In the genomic region with DNA sequence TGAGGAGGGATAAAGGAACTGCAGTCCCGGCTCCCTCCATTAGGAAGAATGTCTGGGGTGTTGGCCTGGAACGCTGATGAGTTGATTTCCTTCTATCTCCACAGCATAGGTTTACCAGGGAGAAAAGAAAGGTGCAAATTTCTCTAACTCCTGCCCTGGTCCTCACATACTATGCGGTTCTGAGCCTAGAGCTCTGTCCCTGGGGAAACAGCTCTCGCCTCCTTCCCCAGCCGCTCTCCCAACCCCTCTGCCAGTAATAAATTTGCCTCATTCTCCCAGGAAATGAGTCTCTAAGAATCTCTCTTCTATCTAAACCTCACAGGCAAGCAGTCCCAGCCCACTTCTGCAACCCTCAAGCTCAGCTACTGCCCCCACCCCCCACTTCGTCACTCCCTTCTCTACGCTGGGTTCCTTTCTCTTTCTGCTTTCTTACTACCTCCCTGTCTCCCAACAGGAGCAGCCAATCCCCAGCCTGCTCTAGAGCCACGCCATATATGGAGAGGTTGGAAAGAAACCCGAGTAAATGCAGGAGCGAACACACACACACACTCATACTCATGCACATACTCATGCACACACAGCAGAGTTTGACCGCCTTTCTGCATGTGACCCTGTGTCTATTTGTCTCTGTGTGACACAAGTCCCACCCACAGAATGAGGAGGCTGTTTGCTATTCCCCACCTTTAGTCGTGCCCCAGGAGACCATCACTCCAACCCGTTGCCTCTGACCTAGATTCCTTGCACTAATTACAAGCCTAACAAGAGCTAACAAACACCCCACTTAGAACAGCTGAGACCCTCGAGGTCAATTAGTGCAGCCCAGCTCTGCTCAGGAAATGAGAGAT, we compare ENCODE assay signal across 2 cellular contexts.
TF ChIP-seq lines count a peak whose summit lies in the region.

No MANE protein-coding gene starts in this region.

TF ChIP-seq in Ishikawa, 13 proteins besides CTCF, POLR2A, EP300 and RAD21:
- TF ChIP-seq, protein P1, sequence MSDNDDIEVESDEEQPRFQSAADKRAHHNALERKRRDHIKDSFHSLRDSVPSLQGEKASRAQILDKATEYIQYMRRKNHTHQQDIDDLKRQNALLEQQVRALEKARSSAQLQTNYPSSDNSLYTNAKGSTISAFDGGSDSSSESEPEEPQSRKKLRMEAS (IDR thresholded peaks at IDR 0.05), result peak; percentile 88
- TF ChIP-seq TAF1 (IDR thresholded peaks at IDR 0.05; ENCODE audit: low read depth), result peak; percentile 47
- TF ChIP-seq NFIC (IDR thresholded peaks at IDR 0.05), result no peak
- TF ChIP-seq TEAD4 (IDR thresholded peaks at IDR 0.05), result peak; percentile 29; the same call in 1 of the 2 replicates
- TF ChIP-seq FOXM1 (IDR thresholded peaks at IDR 0.05; ENCODE audit: borderline replicate concordance, low read depth), result no peak
- TF ChIP-seq ZBTB7A (IDR thresholded peaks at IDR 0.05; ENCODE audit: low read depth), result no peak
- TF ChIP-seq CEBPB (IDR thresholded peaks at IDR 0.05), result no peak
- TF ChIP-seq YY1 (IDR thresholded peaks at IDR 0.05; ENCODE audit: low read depth), result no peak
- TF ChIP-seq TCF12 (IDR thresholded peaks at IDR 0.05; ENCODE audit: low read depth), result 0 out of 2 replicates have a peak, but pooled peaks have one; percentile 51
- TF ChIP-seq, protein P2, sequence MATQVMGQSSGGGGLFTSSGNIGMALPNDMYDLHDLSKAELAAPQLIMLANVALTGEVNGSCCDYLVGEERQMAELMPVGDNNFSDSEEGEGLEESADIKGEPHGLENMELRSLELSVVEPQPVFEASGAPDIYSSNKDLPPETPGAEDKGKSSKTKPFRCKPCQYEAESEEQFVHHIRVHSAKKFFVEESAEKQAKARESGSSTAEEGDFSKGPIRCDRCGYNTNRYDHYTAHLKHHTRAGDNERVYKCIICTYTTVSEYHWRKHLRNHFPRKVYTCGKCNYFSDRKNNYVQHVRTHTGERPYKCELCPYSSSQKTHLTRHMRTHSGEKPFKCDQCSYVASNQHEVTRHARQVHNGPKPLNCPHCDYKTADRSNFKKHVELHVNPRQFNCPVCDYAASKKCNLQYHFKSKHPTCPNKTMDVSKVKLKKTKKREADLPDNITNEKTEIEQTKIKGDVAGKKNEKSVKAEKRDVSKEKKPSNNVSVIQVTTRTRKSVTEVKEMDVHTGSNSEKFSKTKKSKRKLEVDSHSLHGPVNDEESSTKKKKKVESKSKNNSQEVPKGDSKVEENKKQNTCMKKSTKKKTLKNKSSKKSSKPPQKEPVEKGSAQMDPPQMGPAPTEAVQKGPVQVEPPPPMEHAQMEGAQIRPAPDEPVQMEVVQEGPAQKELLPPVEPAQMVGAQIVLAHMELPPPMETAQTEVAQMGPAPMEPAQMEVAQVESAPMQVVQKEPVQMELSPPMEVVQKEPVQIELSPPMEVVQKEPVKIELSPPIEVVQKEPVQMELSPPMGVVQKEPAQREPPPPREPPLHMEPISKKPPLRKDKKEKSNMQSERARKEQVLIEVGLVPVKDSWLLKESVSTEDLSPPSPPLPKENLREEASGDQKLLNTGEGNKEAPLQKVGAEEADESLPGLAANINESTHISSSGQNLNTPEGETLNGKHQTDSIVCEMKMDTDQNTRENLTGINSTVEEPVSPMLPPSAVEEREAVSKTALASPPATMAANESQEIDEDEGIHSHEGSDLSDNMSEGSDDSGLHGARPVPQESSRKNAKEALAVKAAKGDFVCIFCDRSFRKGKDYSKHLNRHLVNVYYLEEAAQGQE (IDR thresholded peaks at IDR 0.05; ENCODE audit: low read depth), result no peak
- no peak for TF ChIP-seq EGR1 (IDR thresholded peaks at IDR 0.05)
- no peak for TF ChIP-seq CREB1 (IDR thresholded peaks at IDR 0.05; ENCODE audit: low read depth)
- TF ChIP-seq, protein P3, sequence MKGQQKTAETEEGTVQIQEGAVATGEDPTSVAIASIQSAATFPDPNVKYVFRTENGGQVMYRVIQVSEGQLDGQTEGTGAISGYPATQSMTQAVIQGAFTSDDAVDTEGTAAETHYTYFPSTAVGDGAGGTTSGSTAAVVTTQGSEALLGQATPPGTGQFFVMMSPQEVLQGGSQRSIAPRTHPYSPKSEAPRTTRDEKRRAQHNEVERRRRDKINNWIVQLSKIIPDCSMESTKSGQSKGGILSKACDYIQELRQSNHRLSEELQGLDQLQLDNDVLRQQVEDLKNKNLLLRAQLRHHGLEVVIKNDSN (IDR thresholded peaks at IDR 0.05), result peak; percentile 62
TF ChIP-seq in Ishikawa: peak in this region for 5.

TF ChIP-seq in H1, 55 proteins besides CTCF, POLR2A, EP300 and RAD21 (continues in another document):
- no peak for TF ChIP-seq CTBP2 (IDR thresholded peaks at IDR 0.05; ENCODE audit: borderline replicate concordance, insufficient read depth, insufficient read length, low read length)
- no peak for TF ChIP-seq SIX5 (IDR thresholded peaks at IDR 0.05; ENCODE audit: low read depth, low read length)
- no peak for TF ChIP-seq ZNF274 (IDR thresholded peaks at IDR 0.05; ENCODE audit: borderline replicate concordance, extremely low read depth, low read length)
- TF ChIP-seq GABPA (IDR thresholded peaks at IDR 0.05; ENCODE audit: borderline replicate concordance, insufficient read depth, low read length), result no peak
- TF ChIP-seq BACH1 (IDR thresholded peaks at IDR 0.05; ENCODE audit: low read length), result no peak
- peak; percentile 88 for TF ChIP-seq RBBP5 (IDR thresholded peaks at IDR 0.05; ENCODE audit: borderline replicate concordance, low read depth, low read length)
- no peak for TF ChIP-seq HDAC6 (IDR thresholded peaks at IDR 0.05; ENCODE audit: low read depth, low read length)
- TF ChIP-seq, protein P1 (IDR thresholded peaks at IDR 0.05), result peak; percentile 52; the same call in 1 of the 2 replicates
- TF ChIP-seq POLR2AphosphoS5 (IDR thresholded peaks at IDR 0.05; ENCODE audit: low read depth, low read length), result peak; percentile 91
- TF ChIP-seq EGR1 (IDR thresholded peaks at IDR 0.05; ENCODE audit: borderline replicate concordance, low read depth, low read length), result no peak
- TF ChIP-seq SUZ12 (IDR thresholded peaks at IDR 0.05; ENCODE audit: low read length), result no peak
- no peak for TF ChIP-seq RXRA (IDR thresholded peaks at IDR 0.05; ENCODE audit: insufficient read depth, low read depth, low read length)
- no peak for TF ChIP-seq BRCA1 (IDR thresholded peaks at IDR 0.05; ENCODE audit: low read depth, low read length)
- no peak for TF ChIP-seq KDM5A (IDR thresholded peaks at IDR 0.05; ENCODE audit: low read length)
- TF ChIP-seq SRF (IDR thresholded peaks at IDR 0.05; ENCODE audit: low read depth, low read length), result peak; percentile 100
- TF ChIP-seq ASH2L (IDR thresholded peaks at IDR 0.05; ENCODE audit: low read length), result peak; percentile 93
- 0 out of 2 replicates have a peak, but pooled peaks have one; percentile 14 for TF ChIP-seq KDM1A (IDR thresholded peaks at IDR 0.05; ENCODE audit: borderline replicate concordance, low read length)
- no peak for TF ChIP-seq JUN (IDR thresholded peaks at IDR 0.05; ENCODE audit: low read depth, low read length)
- peak; percentile 75; the same call in 1 of the 2 replicates for TF ChIP-seq GTF2F1 (IDR thresholded peaks at IDR 0.05; ENCODE audit: borderline replicate concordance, low read depth, low read length)
- no peak for TF ChIP-seq SP2 (IDR thresholded peaks at IDR 0.05; ENCODE audit: low read length)
- TF ChIP-seq, protein P4, sequence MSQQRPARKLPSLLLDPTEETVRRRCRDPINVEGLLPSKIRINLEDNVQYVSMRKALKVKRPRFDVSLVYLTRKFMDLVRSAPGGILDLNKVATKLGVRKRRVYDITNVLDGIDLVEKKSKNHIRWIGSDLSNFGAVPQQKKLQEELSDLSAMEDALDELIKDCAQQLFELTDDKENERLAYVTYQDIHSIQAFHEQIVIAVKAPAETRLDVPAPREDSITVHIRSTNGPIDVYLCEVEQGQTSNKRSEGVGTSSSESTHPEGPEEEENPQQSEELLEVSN (IDR thresholded peaks at IDR 0.05), result peak; percentile 55; the same call in 1 of the 2 replicates
- no peak for TF ChIP-seq HDAC2 (IDR thresholded peaks at IDR 0.05; ENCODE audit: borderline replicate concordance in 1 of 2, low read depth in 2 of 2, low read length in 2 of 2)
- TF ChIP-seq BCL11A (IDR thresholded peaks at IDR 0.05; ENCODE audit: low read depth in 2 of 2, low read length in 2 of 2), result no peak
- TF ChIP-seq CBX5 (IDR thresholded peaks at IDR 0.05; ENCODE audit: low read depth, low read length), result no peak
- TF ChIP-seq CEBPB (IDR thresholded peaks at IDR 0.05; ENCODE audit: low read depth, low read length), result peak; percentile 10; the same call in 1 of the 2 replicates
- TF ChIP-seq, protein P5, sequence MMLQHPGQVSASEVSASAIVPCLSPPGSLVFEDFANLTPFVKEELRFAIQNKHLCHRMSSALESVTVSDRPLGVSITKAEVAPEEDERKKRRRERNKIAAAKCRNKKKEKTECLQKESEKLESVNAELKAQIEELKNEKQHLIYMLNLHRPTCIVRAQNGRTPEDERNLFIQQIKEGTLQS (IDR thresholded peaks at IDR 0.05; ENCODE audit: insufficient read depth, low read depth, low read length), result no peak
- no peak for TF ChIP-seq SIRT6 (IDR thresholded peaks at IDR 0.05; ENCODE audit: low read length)
- TF ChIP-seq EZH2 (IDR thresholded peaks at IDR 0.05; ENCODE audit: low read depth, low read length, severe bottlenecking), result no peak
- no peak for TF ChIP-seq CHD1 (IDR thresholded peaks at IDR 0.05; ENCODE audit: low read depth, low read length)
- TF ChIP-seq, protein P6, sequence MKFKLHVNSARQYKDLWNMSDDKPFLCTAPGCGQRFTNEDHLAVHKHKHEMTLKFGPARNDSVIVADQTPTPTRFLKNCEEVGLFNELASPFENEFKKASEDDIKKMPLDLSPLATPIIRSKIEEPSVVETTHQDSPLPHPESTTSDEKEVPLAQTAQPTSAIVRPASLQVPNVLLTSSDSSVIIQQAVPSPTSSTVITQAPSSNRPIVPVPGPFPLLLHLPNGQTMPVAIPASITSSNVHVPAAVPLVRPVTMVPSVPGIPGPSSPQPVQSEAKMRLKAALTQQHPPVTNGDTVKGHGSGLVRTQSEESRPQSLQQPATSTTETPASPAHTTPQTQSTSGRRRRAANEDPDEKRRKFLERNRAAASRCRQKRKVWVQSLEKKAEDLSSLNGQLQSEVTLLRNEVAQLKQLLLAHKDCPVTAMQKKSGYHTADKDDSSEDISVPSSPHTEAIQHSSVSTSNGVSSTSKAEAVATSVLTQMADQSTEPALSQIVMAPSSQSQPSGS (IDR thresholded peaks at IDR 0.05; ENCODE audit: low read length), result peak; percentile 64; the same call in 1 of the 2 replicates
- peak; percentile 5; the same call in 1 of the 2 replicates for TF ChIP-seq YY1 (IDR thresholded peaks at IDR 0.05; ENCODE audit: low read depth, low read length)
- TF ChIP-seq CBX8 (IDR thresholded peaks at IDR 0.05; ENCODE audit: borderline replicate concordance, low read depth, low read length), result no peak
- TF ChIP-seq TBP (IDR thresholded peaks at IDR 0.05; ENCODE audit: low read depth, low read length), result peak; percentile 79
- no peak for TF ChIP-seq MAFK (IDR thresholded peaks at IDR 0.05; ENCODE audit: low read depth, low read length)
- TF ChIP-seq FOSL1 (IDR thresholded peaks at IDR 0.05; ENCODE audit: insufficient read depth, low read depth, low read length), result no peak
- no peak for TF ChIP-seq NANOG (IDR thresholded peaks at IDR 0.05; ENCODE audit: insufficient read depth, low read depth, low read length, poor library complexity, severe bottlenecking)
